Comparison of ENCODE assay signal across 8 cellular contexts in the genomic region with DNA sequence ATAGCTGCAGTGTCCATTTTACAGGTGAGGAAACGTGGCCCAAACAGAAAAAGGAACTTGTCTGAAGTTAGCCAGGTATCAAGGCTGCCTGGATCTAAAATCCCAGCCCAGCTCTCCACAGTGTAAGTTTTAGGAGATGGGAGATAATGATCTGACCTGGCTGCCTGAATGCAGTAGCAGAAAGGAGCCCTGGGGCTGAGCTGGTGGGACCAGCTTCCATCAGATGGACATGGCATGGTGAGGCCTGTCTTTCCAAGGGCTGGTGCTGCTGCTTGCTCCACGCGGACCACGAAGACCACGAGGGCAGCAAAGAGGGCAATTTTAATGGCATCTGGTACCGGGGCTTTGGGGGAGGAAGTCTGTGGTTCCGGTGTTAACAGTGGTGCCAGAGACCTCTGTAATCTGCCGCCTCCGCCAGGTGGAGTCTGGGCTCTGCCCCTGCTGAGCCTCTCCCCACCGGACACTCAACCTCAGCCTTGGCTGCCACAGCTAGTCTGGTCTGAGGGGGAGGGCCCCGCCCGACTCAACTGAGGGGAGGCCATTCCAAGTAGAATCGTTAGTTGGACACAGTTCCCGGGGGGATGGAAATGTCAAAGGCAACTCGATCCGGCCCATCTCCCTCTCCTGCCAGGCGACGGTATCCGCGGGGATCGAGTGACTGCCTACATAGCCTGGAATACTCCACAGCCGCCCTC. TPM values are rescaled to one million over a fixed set of nuclear protein-coding genes. Genes with fewer than 3 reads are reported as not detected.
A peak's percentile ranks its signal among the peaks of the same experiment; 100 is the strongest.
DNase-seq lines count a peak whose midpoint lies in the region; ATAC-seq, FAIRE-seq and TF ChIP-seq lines count a peak whose summit lies in the region.

No MANE protein-coding gene starts in this region.

- 7% methylated on average over 21 of the region's 22 CpGs for WGBS in A549 (ENCODE audit: missing lambda C conversion rate)

- no peak for TF ChIP-seq EP300 in A549 (IDR thresholded peaks at IDR 0.05)

- H3K27ac ChIP-seq in A549 (peak overlapping the region; percentile 63 to 85), mucosa of rectum (ENCODE audit: low read depth in 2 of 2, low read length in 2 of 2) (peak overlapping the region; percentile 94 to 98), tibial artery (peak overlapping the region; percentile 62 to 72)

- H3K27me3 ChIP-seq in mucosa of rectum (ENCODE audit: control insufficient read depth in 2 of 2, insufficient read depth in 2 of 2, low read length in 2 of 2) (no peaks in the 10 kb centered on the region), tibial artery (peaks cover 0 to 16% of the 10 kb centered on the region in 2 donors)

- CTCF ChIA-PET in A549 (lab: Yijun Ruan, JAX): interaction anchor here (0.6 to 19.7 kb wide), 11 partner anchors 12 to 451 kb away, joined by 3 to 417 read pairs (median 4); a partner anchor contains a TSS
- CTCF ChIA-PET in activated CD8-positive, alpha-beta memory T cell treated with anti-CD3 and anti-CD28 coated beads, Interleukin-2, amount 10 ng/mL, durations not matched to agents 7 days and 5 days (lab: Charles Lee): interaction anchor here (0.8 to 9.7 kb wide), 9 partner anchors 9 to 517 kb away, joined by 3 to 143 read pairs (median 4); no protein-coding TSS in a partner anchor

- ATAC-seq in A549: peak; percentile 63 to 68
- peak; percentile 26 for ATAC-seq in GM18498 (IDR thresholded peaks at IDR 0.05; ENCODE audit: unreplicated experiment)
- ATAC-seq in activated CD8-positive, alpha-beta memory T cell treated with anti-CD3 and anti-CD28 coated beads, Interleukin-2, amount 10 ng/mL, durations not matched to agents 7 days and 5 days: peak; percentile 18
- ATAC-seq in esophagus mucosa: peak; percentile 6
- ATAC-seq in GM18873 (IDR thresholded peaks at IDR 0.05; ENCODE audit: low FRiP score, unreplicated experiment): no peak

- H3K4me3 Mint-ChIP-seq in activated CD8-positive, alpha-beta memory T cell treated with anti-CD3 and anti-CD28 coated beads, Interleukin-2, amount 10 ng/mL, durations not matched to agents 7 days and 5 days: peak overlapping the region; percentile 83

- POLR2A ChIA-PET in A549 (lab: Yijun Ruan, JAX): no interaction called here

- peak overlapping the region; percentile 94 for H3K4me2 ChIP-seq in A549

- peak overlapping the region; percentile 82 for H3K27ac Mint-ChIP-seq in activated CD8-positive, alpha-beta memory T cell treated with anti-CD3 and anti-CD28 coated beads, Interleukin-2, amount 10 ng/mL, durations not matched to agents 7 days and 5 days

- peaks cover 14% of the 10 kb centered on the region for H3K36me3 Mint-ChIP-seq in activated CD8-positive, alpha-beta memory T cell treated with anti-CD3 and anti-CD28 coated beads, Interleukin-2, amount 10 ng/mL, durations not matched to agents 7 days and 5 days

- peak overlapping the region; percentile 79 for H3K4me3 ChIP-seq in A549
- peak overlapping the region; percentile 94 to 95 for H3K4me3 ChIP-seq in mucosa of rectum (ENCODE audit: low read length in 2 of 2)
- H3K4me3 ChIP-seq in tibial artery: peak overlapping the region; percentile 61 to 71

- peaks cover 3% of the 10 kb centered on the region for H3K9me3 Mint-ChIP-seq in activated CD8-positive, alpha-beta memory T cell treated with anti-CD3 and anti-CD28 coated beads, Interleukin-2, amount 10 ng/mL, durations not matched to agents 7 days and 5 days (ENCODE audit: low read depth)

- peak; percentile 28; the same call in 2 of the 3 replicates for TF ChIP-seq CTCF in A549 (IDR thresholded peaks at IDR 0.05)
- no peak for TF ChIP-seq CTCF in tibial artery (IDR thresholded peaks at IDR 0.05)

- TF ChIP-seq POLR2A in A549 (IDR thresholded peaks at IDR 0.05; ENCODE audit: low read length): no peak

- FAIRE-seq in A549 (lab: Jason Lieb, UNC): no peak

- H3K4me1 Mint-ChIP-seq in activated CD8-positive, alpha-beta memory T cell treated with anti-CD3 and anti-CD28 coated beads, Interleukin-2, amount 10 ng/mL, durations not matched to agents 7 days and 5 days: peaks cover 36% of the 10 kb centered on the region

- DNase-seq in A549 (ENCODE audit: low read depth in 1 of 2, low spot score in 1 of 2) (peak; percentile 57 to 74), NCI-H1105 treated with DMSO at 0.1 percent for 48 hours (lab: John Stamatoyannopoulos, UW) (peak; percentile 21), tibial artery (peak in 1 of 2 donors; percentile 35)
- peak; percentile 83 for DNase-seq in activated CD8-positive, alpha-beta memory T cell treated with anti-CD3 and anti-CD28 coated beads, Interleukin-2, amount 10 ng/mL, durations not matched to agents 7 days and 5 days

- H3K4me1 ChIP-seq in A549: peaks cover 27% of the 10 kb centered on the region
- H3K4me1 ChIP-seq in mucosa of rectum (ENCODE audit: control insufficient read depth in 2 of 2, insufficient read depth in 2 of 2, low read length in 2 of 2): peaks cover 31 to 40% of the 10 kb centered on the region in 2 donors
- peaks cover 0 to 42% (median 24%) of the 10 kb centered on the region in 4 donors for H3K4me1 ChIP-seq in tibial artery

- TF ChIP-seq RAD21 in A549 (conservative IDR thresholded peaks at IDR 0.05 in 1 of 2, IDR thresholded peaks at IDR 0.05 in 1 of 2): 0 out of 5 replicates have a peak, but pooled peaks have one; percentile 14 to 19

- H3K9me3 ChIP-seq in A549 (no peaks in the 10 kb centered on the region), mucosa of rectum (ENCODE audit: control insufficient read depth in 2 of 2, low read length in 2 of 2) (no peaks in the 10 kb centered on the region), tibial artery (peaks cover 0 to 11% (median 0%) of the 10 kb centered on the region in 3 donors)

- no peaks in the 10 kb centered on the region for H3K27me3 Mint-ChIP-seq in activated CD8-positive, alpha-beta memory T cell treated with anti-CD3 and anti-CD28 coated beads, Interleukin-2, amount 10 ng/mL, durations not matched to agents 7 days and 5 days

- peaks cover 13 to 15% of the 10 kb centered on the region in 2 donors for H3K36me3 ChIP-seq in mucosa of rectum (ENCODE audit: control insufficient read depth in 2 of 2, insufficient read depth in 2 of 2, low read length in 2 of 2)
- H3K36me3 ChIP-seq in tibial artery: peaks cover 5 to 18% (median 16%) of the 10 kb centered on the region in 3 donors

- H3K9ac ChIP-seq in mucosa of rectum (ENCODE audit: low read depth in 1 of 2, low read length in 2 of 2): peak overlapping the region; percentile 94

- intact Hi-C loops in tibial artery (cut with DNase I; ENCODE audit: low total_unique reads): loop anchor here (2.0 kb wide), 1 partner anchor 45 kb away; no protein-coding TSS in a partner anchor

TF ChIP-seq in A549, 52 proteins besides CTCF, POLR2A, EP300 and RAD21:
- TF ChIP-seq, protein P1, sequence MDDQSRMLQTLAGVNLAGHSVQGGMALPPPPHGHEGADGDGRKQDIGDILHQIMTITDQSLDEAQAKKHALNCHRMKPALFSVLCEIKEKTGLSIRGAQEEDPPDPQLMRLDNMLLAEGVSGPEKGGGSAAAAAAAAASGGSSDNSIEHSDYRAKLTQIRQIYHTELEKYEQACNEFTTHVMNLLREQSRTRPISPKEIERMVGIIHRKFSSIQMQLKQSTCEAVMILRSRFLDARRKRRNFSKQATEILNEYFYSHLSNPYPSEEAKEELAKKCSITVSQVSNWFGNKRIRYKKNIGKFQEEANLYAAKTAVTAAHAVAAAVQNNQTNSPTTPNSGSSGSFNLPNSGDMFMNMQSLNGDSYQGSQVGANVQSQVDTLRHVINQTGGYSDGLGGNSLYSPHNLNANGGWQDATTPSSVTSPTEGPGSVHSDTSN (IDR thresholded peaks at IDR 0.05): no peak
- 0 out of 2 replicates have a peak, but pooled peaks have one; percentile 31 for TF ChIP-seq MYC (IDR thresholded peaks at IDR 0.05; ENCODE audit: borderline replicate concordance, low read length)
- TF ChIP-seq, protein P2, sequence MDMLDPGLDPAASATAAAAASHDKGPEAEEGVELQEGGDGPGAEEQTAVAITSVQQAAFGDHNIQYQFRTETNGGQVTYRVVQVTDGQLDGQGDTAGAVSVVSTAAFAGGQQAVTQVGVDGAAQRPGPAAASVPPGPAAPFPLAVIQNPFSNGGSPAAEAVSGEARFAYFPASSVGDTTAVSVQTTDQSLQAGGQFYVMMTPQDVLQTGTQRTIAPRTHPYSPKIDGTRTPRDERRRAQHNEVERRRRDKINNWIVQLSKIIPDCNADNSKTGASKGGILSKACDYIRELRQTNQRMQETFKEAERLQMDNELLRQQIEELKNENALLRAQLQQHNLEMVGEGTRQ (IDR thresholded peaks at IDR 0.05): no peak

RNA-seq across cellular contexts. Expression of a gene that starts 0.7 kb away (rescaled TPM):
- polyA plus RNA-seq in A549 (2011; rRNA removed) (2.2 and 3.7 TPM in 2 replicates), A549 (2017; fragmentation: RNase III; extraction: RNeasy Plus Mini Kit Qiagen cat#74134 plus additional on column Dnase treatment) (3.3 to 4.2 TPM (median 4.1 TPM) in 3 replicates)
- 0.99 and 1.6 TPM in 2 replicates for polyA plus RNA-seq in A549 (2012; cell fraction: cytosol; rRNA removed)
- polyA plus RNA-seq in A549 (2012; cell fraction: nucleus; rRNA removed): 2.2 and 2.5 TPM in 2 replicates
- polyA minus RNA-seq in A549 (2011; rRNA and poly(A)+ RNA removed): 3.1 and 3.3 TPM in 2 replicates
- 1 to 10 TPM; 3.7 to 4.2 TPM for total RNA-seq in activated CD8-positive, alpha-beta memory T cell treated with anti-CD3 and anti-CD28 coated beads, Interleukin-2, amount 10 ng/mL, durations not matched to agents 7 days and 5 days
- total RNA-seq in esophagus mucosa: 5.4 TPM

RNA-seq across cellular contexts. Expression of a gene that starts 46.7 kb away (rescaled TPM):
- polyA plus RNA-seq in A549 (2011; rRNA removed): 26.4 and 26.8 TPM in 2 replicates
- polyA plus RNA-seq in A549 (2012; cell fraction: cytosol; rRNA removed): 23.3 and 25.2 TPM in 2 replicates
- 12.9 and 15.4 TPM in 2 replicates for polyA plus RNA-seq in A549 (2012; cell fraction: nucleus; rRNA removed)
- 24.2 to 26.4 TPM (median 25.5 TPM) in 3 replicates for polyA plus RNA-seq in A549 (2017; fragmentation: RNase III; extraction: RNeasy Plus Mini Kit Qiagen cat#74134 plus additional on column Dnase treatment)
- 6.7 and 6.9 TPM in 2 replicates for polyA minus RNA-seq in A549 (2011; rRNA and poly(A)+ RNA removed)
- total RNA-seq in activated CD8-positive, alpha-beta memory T cell treated with anti-CD3 and anti-CD28 coated beads, Interleukin-2, amount 10 ng/mL, durations not matched to agents 7 days and 5 days: 10 to 100 TPM; 28.9 to 29.7 TPM
- total RNA-seq in esophagus mucosa: 19.9 TPM

RNA-seq across cellular contexts. Expression of a gene that starts 47.0 kb away (rescaled TPM):
- 4.3 and 4.4 TPM in 2 replicates for polyA plus RNA-seq in A549 (2011; rRNA removed)
- polyA plus RNA-seq in A549 (2012; cell fraction: cytosol; rRNA removed): 1.9 and 2.4 TPM in 2 replicates
- polyA plus RNA-seq in A549 (2012; cell fraction: nucleus; rRNA removed): 5.2 and 5.7 TPM in 2 replicates
- 3.0 to 3.3 TPM (median 3.2 TPM) in 3 replicates for polyA plus RNA-seq in A549 (2017; fragmentation: RNase III; extraction: RNeasy Plus Mini Kit Qiagen cat#74134 plus additional on column Dnase treatment)
- 11.0 and 12.0 TPM in 2 replicates for polyA minus RNA-seq in A549 (2011; rRNA and poly(A)+ RNA removed)
- 10 to 100 TPM in 1 of 2 experiments, 1 to 10 TPM in 1; 9.3 to 13.6 TPM for total RNA-seq in activated CD8-positive, alpha-beta memory T cell treated with anti-CD3 and anti-CD28 coated beads, Interleukin-2, amount 10 ng/mL, durations not matched to agents 7 days and 5 days
- 2.0 TPM for total RNA-seq in esophagus mucosa
